In genomic region chr6:117477988-117478852, GRCh38 we compare ENCODE assay signal across 8 cellular contexts. TPM values are rescaled to one million over a fixed set of nuclear protein-coding genes. Genes with fewer than 3 reads are reported as not detected.
A peak's percentile ranks its signal among the peaks of the same experiment; 100 is the strongest.
DNase-seq lines count a peak whose midpoint lies in the region; ATAC-seq lines count a peak whose summit lies in the region.

No MANE protein-coding gene starts in this region.

- H3K27ac Mint-ChIP-seq in activated T-cell treated with anti-CD3 and anti-CD28 coated beads, Interleukin-2, amount 50 U/mL, for 72 hours: no peak overlapping the region

- no peak overlapping the region for H3K4me3 Mint-ChIP-seq in activated T-cell treated with anti-CD3 and anti-CD28 coated beads, Interleukin-2, amount 50 U/mL, for 72 hours

- peaks cover 57% of the 10 kb centered on the region for H3K27me3 Mint-ChIP-seq in activated T-cell treated with anti-CD3 and anti-CD28 coated beads, Interleukin-2, amount 50 U/mL, for 72 hours (ENCODE audit: low read depth)

- DNase-seq in activated T-cell treated with anti-CD3 and anti-CD28 coated beads, Interleukin-2, amount 50 U/mL, for 72 hours: peak; percentile 19 to 24
- no peak for DNase-seq in activated T-cell treated with anti-CD3 and anti-CD28 coated beads for 4 hours
- peak; percentile 44 for DNase-seq in RKO (ENCODE audit: low spot score)
- DNase-seq in iPS-NIHi11 (ENCODE audit: low spot score): peak; percentile 26
- DNase-seq in activated effector memory CD4-positive, alpha-beta T cell treated with anti-CD3 and anti-CD28 coated beads, Interleukin-2, amount 50 U/mL, for 16 hours: no peak
- DNase-seq in amniotic stem cell (lab: John Stamatoyannopoulos, UW): no peak
- no peak for DNase-seq in NCI-H1694 (lab: John Stamatoyannopoulos, UW)

- no peak for ATAC-seq in activated T-cell treated with anti-CD3 and anti-CD28 coated beads, Interleukin-2, amount 50 U/mL, for 72 hours (replicated peaks in 1 of 2)
- ATAC-seq in HG02798 (IDR thresholded peaks at IDR 0.05; ENCODE audit: poor library complexity, unreplicated experiment): peak; percentile 31

- no peaks in the 10 kb centered on the region for H3K9me3 Mint-ChIP-seq in activated T-cell treated with anti-CD3 and anti-CD28 coated beads, Interleukin-2, amount 50 U/mL, for 72 hours

- H3K36me3 Mint-ChIP-seq in activated T-cell treated with anti-CD3 and anti-CD28 coated beads, Interleukin-2, amount 50 U/mL, for 72 hours (ENCODE audit: insufficient read depth in 2 of 2): no peaks in the 10 kb centered on the region

- H3K4me1 Mint-ChIP-seq in activated T-cell treated with anti-CD3 and anti-CD28 coated beads, Interleukin-2, amount 50 U/mL, for 72 hours (ENCODE audit: low read depth): peaks cover 12% of the 10 kb centered on the region

RNA-seq across cellular contexts. Expression of gene DCBLD1, which starts 4.3 kb away (rescaled TPM):
- 1 to 10 TPM; 2.9 to 3.4 TPM for total RNA-seq in activated T-cell treated with anti-CD3 and anti-CD28 coated beads, Interleukin-2, amount 50 U/mL, for 72 hours

RNA-seq across cellular contexts. Expression of gene ROS1, which starts 52.5 kb away (rescaled TPM):
- total RNA-seq in activated T-cell treated with anti-CD3 and anti-CD28 coated beads, Interleukin-2, amount 50 U/mL, for 72 hours: not detected

Comparison
In these comparisons a context has a peak if more than half of its experiments do, and no peak if none do; other contexts are left out.
1. DNase-seq: peak in activated T-cell treated with anti-CD3 and anti-CD28 coated beads, Interleukin-2, amount 50 U/mL, for 72 hours (2 of 2), RKO (single experiment) and iPS-NIHi11 (single experiment); none in activated T-cell treated with anti-CD3 and anti-CD28 coated beads for 4 hours (single experiment), activated effector memory CD4-positive, alpha-beta T cell treated with anti-CD3 and anti-CD28 coated beads, Interleukin-2, amount 50 U/mL, for 16 hours (single experiment), amniotic stem cell (single experiment) and NCI-H1694 (single experiment).